In the genomic region with DNA sequence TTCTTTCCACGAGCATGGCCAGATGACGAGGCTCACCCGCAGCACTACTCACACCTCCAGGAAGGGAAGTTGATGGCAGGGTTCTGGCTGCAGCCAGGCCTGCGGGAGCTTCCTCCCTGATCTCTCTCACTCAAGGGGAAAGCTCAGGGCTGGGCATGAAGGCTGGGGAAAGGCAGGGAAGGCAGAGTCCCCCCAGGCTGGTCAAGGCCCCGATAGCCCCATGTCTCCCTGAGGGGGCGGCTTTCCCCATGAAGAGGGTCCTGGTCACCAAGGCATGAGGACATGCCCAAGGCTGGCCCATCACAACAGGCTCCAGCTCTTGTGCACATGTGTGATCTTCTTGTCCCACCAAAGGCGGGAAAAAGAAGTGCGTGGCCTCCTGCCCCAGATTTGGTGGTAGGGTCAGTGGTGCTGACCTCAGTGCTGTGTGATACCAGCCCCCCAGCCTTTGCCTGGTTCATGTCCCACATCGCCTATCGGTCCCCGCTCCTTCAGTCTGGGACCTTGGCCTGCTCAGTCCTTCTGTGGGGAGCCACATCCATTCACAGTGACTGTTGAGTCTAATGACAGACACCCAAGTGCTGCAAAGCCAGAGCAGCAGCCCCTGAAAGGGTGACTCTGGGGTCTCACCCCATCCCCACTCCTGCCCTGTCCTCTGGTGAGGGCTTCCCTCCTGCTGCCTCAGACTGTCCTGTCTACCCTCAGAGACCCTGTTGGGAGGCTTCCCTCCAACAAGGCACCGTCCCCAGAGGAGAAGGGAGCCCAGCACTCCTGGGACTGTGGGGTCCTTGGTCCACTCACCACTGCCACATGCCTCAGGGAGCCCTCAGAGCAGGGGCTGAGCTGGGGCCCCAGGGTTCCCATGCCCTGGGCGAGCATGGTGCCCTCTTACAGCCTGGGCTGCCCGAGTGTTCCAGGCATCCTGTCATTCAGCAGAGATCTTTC, we compare ENCODE assay signal across 32 cellular contexts. TPM values are rescaled to one million over a fixed set of nuclear protein-coding genes. Genes with fewer than 3 reads are reported as not detected.
DNase-seq lines count a peak whose midpoint lies in the region; ATAC-seq and TF ChIP-seq lines count a peak whose summit lies in the region.
"Had no signal": no experiment of that assay in that cellular context is flagged by ENCODE, and none has a peak within 500 bp of the region (broad histone marks: within the 10 kb centered on the region; RNA-seq: fewer than 3 reads in every experiment).

No MANE protein-coding gene starts in this region.

- H3K36me3 ChIP-seq in GM23338 (ENCODE audit: insufficient read depth) (no peaks in the 10 kb centered on the region), uterus (no peaks in the 10 kb centered on the region)
- no peaks in the 10 kb centered on the region for H3K36me3 ChIP-seq in CD8-positive, alpha-beta memory T cell (ENCODE audit: insufficient read depth, low read length)
- H3K36me3 ChIP-seq: BE2C, breast epithelium, colonic mucosa, vagina had no signal

- H4K20me1 ChIP-seq in GM23338 (replicated peaks; ENCODE audit: insufficient read depth) = no peaks in the 10 kb centered on the region

- no peaks in the 10 kb centered on the region for H3K27me3 Mint-ChIP-seq in activated naive CD4-positive, alpha-beta T cell treated with anti-CD3 and anti-CD28 coated beads, Interleukin-2, amount 10 ng/mL, durations not matched to agents 7 days and 5 days
- peaks cover 6% of the 10 kb centered on the region for H3K27me3 Mint-ChIP-seq in GM23338 (ENCODE audit: insufficient read depth, low read depth, poor library complexity)
- H3K27me3 Mint-ChIP-seq in glutamatergic neuron (ENCODE audit: unreplicated experiment) = peaks cover 2% of the 10 kb centered on the region
- no peaks in the 10 kb centered on the region for H3K27me3 Mint-ChIP-seq in CD8-positive, alpha-beta memory T cell
- H3K27me3 Mint-ChIP-seq: activated CD8-positive, alpha-beta memory T cell treated with anti-CD3 and anti-CD28 coated beads, Interleukin-2, amount 10 ng/mL, durations not matched to agents 7 days and 5 days; activated T-helper 17 cell treated with anti-CD3 and anti-CD28 coated beads, Interleukin-2, amount 50 U/mL, for 72 hours; T-helper 17 cell had no signal

- no peak overlapping the region for H3K27ac ChIP-seq in GM23338 (ENCODE audit: low read depth)
- no peak overlapping the region for H3K27ac ChIP-seq in CD8-positive, alpha-beta memory T cell (ENCODE audit: low read depth, low read length)
- no peak overlapping the region for H3K27ac ChIP-seq in uterus
- H3K27ac ChIP-seq: breast epithelium, colonic mucosa, esophagus squamous epithelium, suprapubic skin, vagina had no signal

- no peak overlapping the region for H3K27ac Mint-ChIP-seq in activated naive CD4-positive, alpha-beta T cell treated with anti-CD3 and anti-CD28 coated beads, Interleukin-2, amount 10 ng/mL, durations not matched to agents 7 days and 5 days
- 0 out of 2 replicates have a peak overlapping the region, but pooled peaks have one; percentile 65 for H3K27ac Mint-ChIP-seq in GM23338
- H3K27ac Mint-ChIP-seq in glutamatergic neuron (ENCODE audit: unreplicated experiment) = no peak overlapping the region
- peak overlapping the region in 1 of 8 donors; percentile 63 for H3K27ac Mint-ChIP-seq in CD8-positive, alpha-beta memory T cell
- H3K27ac Mint-ChIP-seq: activated CD8-positive, alpha-beta memory T cell treated with anti-CD3 and anti-CD28 coated beads, Interleukin-2, amount 10 ng/mL, durations not matched to agents 7 days and 5 days; activated T-helper 17 cell treated with anti-CD3 and anti-CD28 coated beads, Interleukin-2, amount 50 U/mL, for 72 hours; stimulated activated effector memory CD8-positive, alpha-beta T cell treated with anti-CD3 and anti-CD28 coated beads, Interleukin-12 subunit alpha, Interleukin-12 subunit beta, amount 100 ng/mL, for 72 hours; T-helper 17 cell had no signal

- H2AFZ ChIP-seq in GM23338 = no peak overlapping the region

- CTCF ChIA-PET in activated naive CD4-positive, alpha-beta T cell treated with anti-CD3 and anti-CD28 coated beads, Interleukin-2, amount 10 ng/mL, durations not matched to agents 7 days and 5 days (lab: Charles Lee) = interaction anchor here (0.6 to 5.1 kb wide), 10 partner anchors 10 to 422 kb away, joined by 3 to 40 read pairs (median 6); partner anchors contain the start of gene NPPC
- CTCF ChIA-PET in CD8-positive, alpha-beta memory T cell (lab: Charles Lee) = interaction anchor here (0.8 to 6.5 kb wide), 4 partner anchors 13 to 404 kb away, joined by 3 to 36 read pairs (median 4); no protein-coding TSS in a partner anchor

- H3K4me1 Mint-ChIP-seq in activated naive CD4-positive, alpha-beta T cell treated with anti-CD3 and anti-CD28 coated beads, Interleukin-2, amount 10 ng/mL, durations not matched to agents 7 days and 5 days = peaks cover 5% of the 10 kb centered on the region
- H3K4me1 Mint-ChIP-seq in GM23338 (peaks cover 7% of the 10 kb centered on the region), glutamatergic neuron (ENCODE audit: low read depth, unreplicated experiment) (no peaks in the 10 kb centered on the region)
- peaks cover 2 to 11% (median 5%) of the 10 kb centered on the region in 3 donors for H3K4me1 Mint-ChIP-seq in CD8-positive, alpha-beta memory T cell
- H3K4me1 Mint-ChIP-seq: activated T-helper 17 cell treated with anti-CD3 and anti-CD28 coated beads, Interleukin-2, amount 50 U/mL, for 72 hours had no signal

- no peaks in the 10 kb centered on the region for H3K9me2 ChIP-seq in GM23338 (ENCODE audit: insufficient read depth)
- H3K9me2 ChIP-seq: SK-N-SH had no signal

- H3K27me3 ChIP-seq in GM23338 (ENCODE audit: insufficient read depth) (no peaks in the 10 kb centered on the region), uterus (no peaks in the 10 kb centered on the region)
- H3K27me3 ChIP-seq in CD8-positive, alpha-beta memory T cell (ENCODE audit: insufficient read depth, low read length, poor library complexity, severe bottlenecking) = no peaks in the 10 kb centered on the region
- H3K27me3 ChIP-seq: BE2C, breast epithelium, colonic mucosa, esophagus squamous epithelium, suprapubic skin, vagina had no signal

- no peaks in the 10 kb centered on the region for H3K36me3 Mint-ChIP-seq in activated naive CD4-positive, alpha-beta T cell treated with anti-CD3 and anti-CD28 coated beads, Interleukin-2, amount 10 ng/mL, durations not matched to agents 7 days and 5 days
- no peaks in the 10 kb centered on the region; the same call in 2 of the 3 replicates for H3K36me3 Mint-ChIP-seq in GM23338 (ENCODE audit: low read depth)
- no peaks in the 10 kb centered on the region for H3K36me3 Mint-ChIP-seq in glutamatergic neuron (ENCODE audit: unreplicated experiment)
- H3K36me3 Mint-ChIP-seq in CD8-positive, alpha-beta memory T cell = no peaks in the 10 kb centered on the region
- H3K36me3 Mint-ChIP-seq: activated CD8-positive, alpha-beta memory T cell treated with anti-CD3 and anti-CD28 coated beads, Interleukin-2, amount 10 ng/mL, durations not matched to agents 7 days and 5 days; stimulated activated effector memory CD8-positive, alpha-beta T cell treated with anti-CD3 and anti-CD28 coated beads, Interleukin-12 subunit alpha, Interleukin-12 subunit beta, amount 100 ng/mL, for 72 hours had no signal

- H3K4me2 ChIP-seq in GM23338 = no peak overlapping the region
- H3K4me2 ChIP-seq: SK-N-SH, smooth muscle cell had no signal

- no peak for TF ChIP-seq POLR2A in uterus (IDR thresholded peaks at IDR 0.05)

- H3F3A ChIP-seq in GM23338 (replicated peaks; ENCODE audit: low read depth) = no peaks in the 10 kb centered on the region

- no peaks in the 10 kb centered on the region for H3K79me2 ChIP-seq in GM23338 (replicated peaks; ENCODE audit: insufficient read depth)

- DNase-seq in activated naive CD4-positive, alpha-beta T cell treated with anti-CD3 and anti-CD28 coated beads, Interleukin-2, amount 10 ng/mL, durations not matched to agents 7 days and 5 days = peak; percentile 14
- no peak for DNase-seq in activated naive CD4-positive, alpha-beta T cell (lab: John Stamatoyannopoulos, UW)
- DNase-seq in GM23338 (ENCODE audit: low spot score) (no peak), glutamatergic neuron (peak; percentile 8), sciatic nerve (ENCODE audit: low spot score) (peak; percentile 36), HuH-7.5 (ENCODE audit: low spot score) (no peak), uterus (no peak)
- DNase-seq in CD8-positive, alpha-beta memory T cell = no peak
- DNase-seq: activated CD4-positive, alpha-beta T cell treated with anti-CD3 and anti-CD28 coated beads for 4 hours; activated CD8-positive, alpha-beta memory T cell treated with anti-CD3 and anti-CD28 coated beads, Interleukin-2, amount 10 ng/mL, durations not matched to agents 7 days and 5 days; amniotic stem cell; BE2C; colonic mucosa; esophagus squamous epithelium; hypothalamus; NCI-H1092 treated with DMSO at 0.1 percent for 48 hours; NCI-H2081; NCI-H226; RPMI8226; SK-N-SH; stimulated activated CD4-positive, alpha-beta T cell treated with anti-CD3 and anti-CD28 coated beads, Interleukin-2, amount 100 ng/mL, for 48 hours had no signal

- no peaks in the 10 kb centered on the region for H3K9me3 Mint-ChIP-seq in activated naive CD4-positive, alpha-beta T cell treated with anti-CD3 and anti-CD28 coated beads, Interleukin-2, amount 10 ng/mL, durations not matched to agents 7 days and 5 days
- H3K9me3 Mint-ChIP-seq in GM23338 (no peaks in the 10 kb centered on the region), glutamatergic neuron (ENCODE audit: unreplicated experiment) (peaks cover 2% of the 10 kb centered on the region)
- H3K9me3 Mint-ChIP-seq in CD8-positive, alpha-beta memory T cell = no peaks in the 10 kb centered on the region
- H3K9me3 Mint-ChIP-seq: activated T-helper 17 cell treated with anti-CD3 and anti-CD28 coated beads, Interleukin-2, amount 50 U/mL, for 72 hours; stimulated activated effector memory CD8-positive, alpha-beta T cell treated with anti-CD3 and anti-CD28 coated beads, Interleukin-12 subunit alpha, Interleukin-12 subunit beta, amount 100 ng/mL, for 72 hours had no signal

- H3K4me3 ChIP-seq in GM23338 = no peak overlapping the region
- H3K4me3 ChIP-seq in CD8-positive, alpha-beta memory T cell (ENCODE audit: low read length) = no peak overlapping the region
- no peak overlapping the region for H3K4me3 ChIP-seq in uterus
- H3K4me3 ChIP-seq: breast epithelium, colonic mucosa, esophagus squamous epithelium, smooth muscle cell, suprapubic skin, vagina had no signal

- no peak for TF ChIP-seq CTCF in GM23338 (conservative IDR thresholded peaks at IDR 0.05; ENCODE audit: low read depth in 2 of 2)
- TF ChIP-seq CTCF in glutamatergic neuron (IDR thresholded peaks at IDR 0.05; ENCODE audit: partially characterized antibody, unreplicated experiment) = no peak
- no peak for TF ChIP-seq CTCF in uterus (IDR thresholded peaks at IDR 0.05)

- no peak overlapping the region for H3K4me3 Mint-ChIP-seq in activated naive CD4-positive, alpha-beta T cell treated with anti-CD3 and anti-CD28 coated beads, Interleukin-2, amount 10 ng/mL, durations not matched to agents 7 days and 5 days
- H3K4me3 Mint-ChIP-seq in GM23338 = no peak overlapping the region
- H3K4me3 Mint-ChIP-seq in glutamatergic neuron (ENCODE audit: unreplicated experiment) = no peak overlapping the region
- H3K4me3 Mint-ChIP-seq in CD8-positive, alpha-beta memory T cell = no peak overlapping the region
- H3K4me3 Mint-ChIP-seq: activated CD8-positive, alpha-beta memory T cell treated with anti-CD3 and anti-CD28 coated beads, Interleukin-2, amount 10 ng/mL, durations not matched to agents 7 days and 5 days; activated T-helper 17 cell treated with anti-CD3 and anti-CD28 coated beads, Interleukin-2, amount 50 U/mL, for 72 hours; stimulated activated effector memory CD8-positive, alpha-beta T cell treated with anti-CD3 and anti-CD28 coated beads, Interleukin-12 subunit alpha, Interleukin-12 subunit beta, amount 100 ng/mL, for 72 hours; T-helper 17 cell had no signal

- H3K4me1 ChIP-seq in GM23338 (ENCODE audit: insufficient read depth) (no peaks in the 10 kb centered on the region), uterus (no peaks in the 10 kb centered on the region)
- H3K4me1 ChIP-seq in CD8-positive, alpha-beta memory T cell (ENCODE audit: insufficient read depth, low read length) = peaks cover 7% of the 10 kb centered on the region
- H3K4me1 ChIP-seq: breast epithelium, colonic mucosa had no signal

- POLR2A ChIA-PET in CD8-positive, alpha-beta memory T cell (lab: Charles Lee) = no interaction called here

- no peak for ATAC-seq in GM23338
- no peak for ATAC-seq in sciatic nerve
- ATAC-seq: activated CD8-positive, alpha-beta memory T cell treated with anti-CD3 and anti-CD28 coated beads, Interleukin-2, amount 10 ng/mL, durations not matched to agents 7 days and 5 days; activated T-helper 17 cell treated with anti-CD3 and anti-CD28 coated beads, Interleukin-2, amount 50 U/mL, for 72 hours; stimulated activated effector memory CD8-positive, alpha-beta T cell treated with anti-CD3 and anti-CD28 coated beads, Interleukin-12 subunit alpha, Interleukin-12 subunit beta, amount 100 ng/mL, for 72 hours; T-helper 17 cell had no signal

- intact Hi-C loops in sciatic nerve (cut with DNase I) = no loop called here
- intact Hi-C loops in uterus (cut with DNase I; ENCODE audit: low total_unique reads) = loop anchor here (10.0 kb wide), 1 partner anchor 404 kb away; the partner anchor contains the start of gene NPPC

- no peaks in the 10 kb centered on the region for H3K9me3 ChIP-seq in CD8-positive, alpha-beta memory T cell (ENCODE audit: low read length)
- no peaks in the 10 kb centered on the region for H3K9me3 ChIP-seq in uterus
- H3K9me3 ChIP-seq: BE2C, breast epithelium, colonic mucosa, esophagus squamous epithelium, SK-N-SH, suprapubic skin, vagina had no signal

RNA-seq across cellular contexts. Expression of gene ALPP, which starts 49.8 kb away (rescaled TPM):
- total RNA-seq in GM23338 (2014; rRNA removed; shearing (Covaris generic)) = 0.28 and 0.31 TPM in 2 replicates
- 0.07 TPM in 1 of 2 replicates, not detected in the other for polyA plus RNA-seq in GM23338 (2016; fragmentation: Nextera tagmentation; extraction: Ambion mirVana)
- total RNA-seq in glutamatergic neuron (ENCODE audit: unreplicated experiment) (0.34 TPM), sciatic nerve (not detected), uterus (under 1 TPM in 1 of 4 donors, not detected in 3; 0.62 TPM)
- total RNA-seq in CD8-positive, alpha-beta memory T cell = not detected
- polyA plus RNA-seq in CD8-positive, alpha-beta memory T cell = not detected
- total RNA-seq: activated CD8-positive, alpha-beta memory T cell treated with anti-CD3 and anti-CD28 coated beads, Interleukin-2, amount 10 ng/mL, durations not matched to agents 7 days and 5 days; breast epithelium; Daoy; esophagus squamous epithelium; frontal cortex; lung microvascular endothelial cell; pulmonary artery endothelial cell; suprapubic skin; vagina had no signal
- polyA plus RNA-seq: SK-N-SH, smooth muscle cell had no signal

Comparison
In these comparisons a context has a peak if more than half of its experiments do, and no peak if none do; other contexts are left out.
1. DNase-seq: peak in activated naive CD4-positive, alpha-beta T cell treated with anti-CD3 and anti-CD28 coated beads, Interleukin-2, amount 10 ng/mL, durations not matched to agents 7 days and 5 days (single experiment), glutamatergic neuron (single experiment) and sciatic nerve (single experiment); none in activated naive CD4-positive, alpha-beta T cell (0 of 4), GM23338 (single experiment), HuH-7.5 (single experiment), CD8-positive, alpha-beta memory T cell (0 of 5) and uterus (0 of 2).